ENCODE assay signal across 2 cellular contexts in the genomic region with DNA sequence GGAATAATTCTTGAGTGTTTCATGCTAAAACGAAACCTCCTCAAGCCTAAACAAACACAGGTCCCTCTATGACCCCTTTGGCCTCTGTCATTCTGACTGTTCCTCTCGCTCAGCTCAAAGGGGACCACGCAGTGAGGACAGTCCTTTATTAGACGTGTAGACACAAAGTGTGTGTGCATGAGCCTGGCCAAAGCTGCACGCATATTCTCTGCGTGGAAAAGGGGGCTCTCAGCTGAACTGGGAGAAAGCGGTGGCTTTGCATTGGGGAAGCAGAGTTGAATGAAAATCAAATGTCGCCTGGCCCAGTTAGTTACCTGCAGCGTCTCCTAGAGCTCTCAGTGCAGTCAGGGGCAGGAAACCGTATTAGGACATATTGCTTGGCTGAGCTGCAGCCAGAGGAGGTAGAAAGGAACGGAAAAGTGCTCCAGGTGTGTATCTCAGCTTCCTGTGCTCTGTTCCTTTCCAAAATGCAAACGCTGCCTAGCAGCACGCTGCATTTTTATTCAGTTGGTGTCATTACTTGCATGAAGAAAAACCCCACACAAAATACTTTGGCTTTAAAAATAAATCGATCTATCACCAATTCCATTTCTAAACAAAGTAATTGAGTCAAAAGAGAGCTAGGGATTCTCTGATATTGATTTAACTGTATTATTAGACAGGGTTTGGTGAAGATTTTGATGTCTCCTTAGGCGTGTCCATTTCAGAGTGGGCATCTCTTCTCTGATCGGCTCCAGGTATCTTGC.
TF ChIP-seq lines count a peak whose summit lies in the region.

No MANE protein-coding gene starts in this region.

TF ChIP-seq in SK-N-SH, 30 proteins besides CTCF, POLR2A, EP300 and RAD21 (continued from another document):
- TF ChIP-seq ELF1 (IDR thresholded peaks at IDR 0.05) (no peak), RXRA (IDR thresholded peaks at IDR 0.05; ENCODE audit: borderline replicate concordance, low read depth) (no peak), GATA2 (CRISPR knock-in tag; IDR thresholded peaks at IDR 0.05) (no peak), YY1 (IDR thresholded peaks at IDR 0.05; ENCODE audit: low read depth) (no peak), RFX5 (IDR thresholded peaks at IDR 0.05; ENCODE audit: low read length) (no peak), MXI1 (IDR thresholded peaks at IDR 0.05; ENCODE audit: low read depth, low read length) (no peak), PBX3 (IDR thresholded peaks at IDR 0.05) (no peak), FOSL2 (IDR thresholded peaks at IDR 0.05; ENCODE audit: borderline replicate concordance, low read depth) (no peak), REST (IDR thresholded peaks at IDR 0.05; ENCODE audit: low read depth, low read length) (no peak), SMC3 (IDR thresholded peaks at IDR 0.05; ENCODE audit: low read depth, low read length) (no peak), NRF1 (IDR thresholded peaks at IDR 0.05; ENCODE audit: low read depth, low read length) (no peak)

TF ChIP-seq in SK-N-SH treated with all-trans-retinoic acid at 6 μM for 48 hours, 23 proteins besides CTCF, POLR2A, EP300 and RAD21 (continued from another document):
- TF ChIP-seq, protein P1, sequence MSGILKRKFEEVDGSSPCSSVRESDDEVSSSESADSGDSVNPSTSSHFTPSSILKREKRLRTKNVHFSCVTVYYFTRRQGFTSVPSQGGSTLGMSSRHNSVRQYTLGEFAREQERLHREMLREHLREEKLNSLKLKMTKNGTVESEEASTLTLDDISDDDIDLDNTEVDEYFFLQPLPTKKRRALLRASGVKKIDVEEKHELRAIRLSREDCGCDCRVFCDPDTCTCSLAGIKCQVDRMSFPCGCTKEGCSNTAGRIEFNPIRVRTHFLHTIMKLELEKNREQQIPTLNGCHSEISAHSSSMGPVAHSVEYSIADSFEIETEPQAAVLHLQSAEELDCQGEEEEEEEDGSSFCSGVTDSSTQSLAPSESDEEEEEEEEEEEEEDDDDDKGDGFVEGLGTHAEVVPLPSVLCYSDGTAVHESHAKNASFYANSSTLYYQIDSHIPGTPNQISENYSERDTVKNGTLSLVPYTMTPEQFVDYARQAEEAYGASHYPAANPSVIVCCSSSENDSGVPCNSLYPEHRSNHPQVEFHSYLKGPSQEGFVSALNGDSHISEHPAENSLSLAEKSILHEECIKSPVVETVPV (CRISPR knock-in tag; IDR thresholded peaks at IDR 0.05), result no peak
- TF ChIP-seq TCF4 (CRISPR knock-in tag; IDR thresholded peaks at IDR 0.05; ENCODE audit: borderline replicate concordance) (no peak), POU6F1 (CRISPR knock-in tag; IDR thresholded peaks at IDR 0.05; ENCODE audit: borderline replicate concordance, low read depth) (no peak), RARB (CRISPR knock-in tag; IDR thresholded peaks at IDR 0.05) (no peak), ISL1 (CRISPR knock-in tag; IDR thresholded peaks at IDR 0.05) (no peak), CSDC2 (CRISPR knock-in tag; IDR thresholded peaks at IDR 0.05) (no peak), OSR1 (CRISPR knock-in tag; IDR thresholded peaks at IDR 0.05) (no peak), ZNF70 (CRISPR knock-in tag; IDR thresholded peaks at IDR 0.05) (no peak), GLIS3 (CRISPR knock-in tag; IDR thresholded peaks at IDR 0.05) (no peak), ZNF8 (CRISPR knock-in tag; IDR thresholded peaks at IDR 0.05) (no peak), BACH2 (CRISPR knock-in tag; IDR thresholded peaks at IDR 0.05; ENCODE audit: borderline replicate concordance) (no peak), SNAI2 (CRISPR knock-in tag; IDR thresholded peaks at IDR 0.05) (no peak), TSHZ2 (CRISPR knock-in tag; IDR thresholded peaks at IDR 0.05) (no peak)
- TF ChIP-seq, protein P2, sequence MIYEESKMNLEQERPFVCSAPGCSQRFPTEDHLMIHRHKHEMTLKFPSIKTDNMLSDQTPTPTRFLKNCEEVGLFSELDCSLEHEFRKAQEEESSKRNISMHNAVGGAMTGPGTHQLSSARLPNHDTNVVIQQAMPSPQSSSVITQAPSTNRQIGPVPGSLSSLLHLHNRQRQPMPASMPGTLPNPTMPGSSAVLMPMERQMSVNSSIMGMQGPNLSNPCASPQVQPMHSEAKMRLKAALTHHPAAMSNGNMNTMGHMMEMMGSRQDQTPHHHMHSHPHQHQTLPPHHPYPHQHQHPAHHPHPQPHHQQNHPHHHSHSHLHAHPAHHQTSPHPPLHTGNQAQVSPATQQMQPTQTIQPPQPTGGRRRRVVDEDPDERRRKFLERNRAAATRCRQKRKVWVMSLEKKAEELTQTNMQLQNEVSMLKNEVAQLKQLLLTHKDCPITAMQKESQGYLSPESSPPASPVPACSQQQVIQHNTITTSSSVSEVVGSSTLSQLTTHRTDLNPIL (CRISPR knock-in tag; IDR thresholded peaks at IDR 0.05; ENCODE audit: low read depth), result no peak
